In genomic region chr12:53675701-53676607, GRCh38 we compare ENCODE assay signal across 8 cellular contexts. TPM values are rescaled to one million over a fixed set of nuclear protein-coding genes. Genes with fewer than 3 reads are reported as not detected.
DNase-seq lines count a peak whose midpoint lies in the region; ATAC-seq and TF ChIP-seq lines count a peak whose summit lies in the region.

TSS of gene ATP5MC2 (minus strand) at chr12:53676083. CDS start at chr12:53672614, 3,469 bp downstream.

- H3K4me1 ChIP-seq in spleen = peaks cover 14 to 63% (median 46%) of the 10 kb centered on the region in 6 donors

- peaks cover 18% of the 10 kb centered on the region for H3K27me3 Mint-ChIP-seq in activated B cell treated with CpG ODN at 0.5 μM for 24 hours
- H3K27me3 Mint-ChIP-seq in immature natural killer cell (ENCODE audit: low read depth in 3 of 3) = peaks cover 9 to 18% (median 12%) of the 10 kb centered on the region in 3 donors

- H3K27ac ChIP-seq in caudate nucleus (ENCODE audit: low read depth, low read length) (peak within 1 kb of the TSS; percentile 98), spleen (peak within 1 kb of the TSS; percentile 78 to 94 (median 90))

- ATAC-seq in GM19023 (IDR thresholded peaks at IDR 0.05; ENCODE audit: unreplicated experiment) (peak; percentile 93), HG03280 (IDR thresholded peaks at IDR 0.05; ENCODE audit: unreplicated experiment) (peak; percentile 97), activated B cell treated with CpG ODN at 0.5 μM for 24 hours (ENCODE audit: low read depth) (peak; percentile 94)

- H3K27me3 ChIP-seq in spleen (replicated peaks in 1 of 7) = peaks cover 0 to 19% (median 0%) of the 10 kb centered on the region in 7 donors

- peak; percentile 99 for DNase-seq in AG20443 (ENCODE audit: low spot score)
- DNase-seq in NCI-H345 (lab: John Stamatoyannopoulos, UW) = peak; percentile 98
- DNase-seq in activated B cell treated with CpG ODN at 0.5 μM for 24 hours = peak; percentile 92
- DNase-seq in caudate nucleus (lab: John Stamatoyannopoulos, UW) = peak; percentile 56 to 99 (median 98)
- DNase-seq in immature natural killer cell = peak; percentile 96 to 97 (median 97)
- DNase-seq in spleen = peak; percentile 99

- H3K4me3 Mint-ChIP-seq in activated B cell treated with CpG ODN at 0.5 μM for 24 hours = peak within 1 kb of the TSS; percentile 99
- peak within 1 kb of the TSS; percentile 92 to 97 (median 96) for H3K4me3 Mint-ChIP-seq in immature natural killer cell

- peaks cover 0 to 34% (median 27%) of the 10 kb centered on the region in 6 donors for H3K36me3 ChIP-seq in spleen

- H3K9me3 ChIP-seq in spleen = no peaks in the 10 kb centered on the region

- peak within 1 kb of the TSS; percentile 97 for H3K27ac Mint-ChIP-seq in activated B cell treated with CpG ODN at 0.5 μM for 24 hours
- peak within 1 kb of the TSS; percentile 81 to 97 (median 93) for H3K27ac Mint-ChIP-seq in immature natural killer cell

- no peak for TF ChIP-seq POLR2A in spleen (IDR thresholded peaks at IDR 0.05)

- H3K36me3 Mint-ChIP-seq in activated B cell treated with CpG ODN at 0.5 μM for 24 hours (ENCODE audit: low read depth) = peaks cover 32% of the 10 kb centered on the region
- H3K36me3 Mint-ChIP-seq in immature natural killer cell = peaks cover 4 to 17% (median 5%) of the 10 kb centered on the region in 3 donors

- H3K4me3 ChIP-seq in spleen = peak within 1 kb of the TSS; percentile 90 to 96 (median 94)

- peaks cover 30% of the 10 kb centered on the region for H3K4me1 Mint-ChIP-seq in activated B cell treated with CpG ODN at 0.5 μM for 24 hours
- H3K4me1 Mint-ChIP-seq in immature natural killer cell = peaks cover 41 to 58% of the 10 kb centered on the region in 2 donors

- H3K9me3 Mint-ChIP-seq in activated B cell treated with CpG ODN at 0.5 μM for 24 hours (no peaks in the 10 kb centered on the region), immature natural killer cell (no peaks in the 10 kb centered on the region)

- CTCF ChIA-PET in activated B cell treated with CpG ODN at 0.5 μM for 24 hours (lab: Charles Lee) = interaction anchor here (0.6 to 4.8 kb wide), 14 partner anchors 22 to 352 kb away, joined by 3 to 79 read pairs (median 4); partner anchors contain the start of genes ATF7 and CALCOCO1

- intact Hi-C loops in activated B cell treated with CpG ODN at 0.5 μM for 24 hours (cut with micrococcal nuclease) = loop anchor here (1.0 to 2.0 kb wide), 7 partner anchors 19 to 352 kb away; partner anchors contain the start of genes ATF7 and CALCOCO1
- intact Hi-C loops in spleen (cut with DNase I; ENCODE audit: low total_unique reads) = loop anchor here (2.0 kb wide), 1 partner anchor 133 kb away; no protein-coding TSS in a partner anchor

- WGBS in spleen, 5 donors = 0 to 1% (median 0%) methylated on average over 41 to 61 of the region's 61 CpGs

- POLR2A ChIA-PET in activated B cell treated with CpG ODN at 0.5 μM for 24 hours (lab: Charles Lee) = interaction anchor here (0.6 to 2.8 kb wide), 21 partner anchors 8 to 670 kb away, joined by 3 to 33 read pairs (median 4); partner anchors contain the start of genes AAAS, ATF7, CALCOCO1 and CISTR

- TF ChIP-seq CTCF in activated B cell treated with CpG ODN at 0.5 μM for 24 hours (IDR thresholded peaks at IDR 0.05) = peak; percentile 85
- TF ChIP-seq CTCF in spleen (IDR thresholded peaks at IDR 0.05 in 8 of 11, conservative IDR thresholded peaks at IDR 0.05 in 3 of 11) = peak; percentile 97 to 100 (median 99)

RNA-seq across cellular contexts. Expression of gene ATP5MC2, which starts in this region (rescaled TPM):
- total RNA-seq in activated B cell treated with CpG ODN at 0.5 μM for 24 hours (330 and 354 TPM in 2 replicates), spleen (100 to 1,000 TPM; 231 to 323 (median 282) TPM)
- polyA plus RNA-seq in immature natural killer cell (100 to 1,000 TPM; 383 to 495 (median 467) TPM), spleen (100 to 1,000 TPM; 467 to 526 (median 515) TPM)

Comparison
In these comparisons a context has a peak if more than half of its experiments do, and no peak if none do; other contexts are left out.
1. Peak in every context shown above with its lines: DNase-seq, ATAC-seq, H3K4me3 ChIP-seq and H3K27ac ChIP-seq.